In genomic region chr3:39139442-39139841, GRCh38 we compare ENCODE assay signal across 19 cellular contexts. TPM values are rescaled to one million over a fixed set of nuclear protein-coding genes. Genes with fewer than 3 reads are reported as not detected.
DNase-seq lines count a peak whose midpoint lies in the region; ATAC-seq and TF ChIP-seq lines count a peak whose summit lies in the region.
"Had no signal": no experiment of that assay in that cellular context is flagged by ENCODE, and none has a peak within 500 bp of the region (broad histone marks: within the 10 kb centered on the region; RNA-seq: fewer than 3 reads in every experiment).

No MANE protein-coding gene starts in this region.

- no peak for ATAC-seq in HG03108 (IDR thresholded peaks at IDR 0.05; ENCODE audit: unreplicated experiment)

- H3K27me3 Mint-ChIP-seq in activated T-cell treated with anti-CD3 and anti-CD28 coated beads, Interleukin-2, amount 50 U/mL, for 24 hours, result no peaks in the 10 kb centered on the region
- peaks cover 5% of the 10 kb centered on the region for H3K27me3 Mint-ChIP-seq in neural progenitor cell (ENCODE audit: insufficient read depth, low read depth)
- no peaks in the 10 kb centered on the region for H3K27me3 Mint-ChIP-seq in osteocyte (ENCODE audit: unreplicated experiment)

- H3F3A ChIP-seq in smooth muscle cell (ENCODE audit: low read depth), result peaks cover 34% of the 10 kb centered on the region
- H3F3A ChIP-seq in neural progenitor cell (ENCODE audit: low read depth), result no peaks in the 10 kb centered on the region

- no peak overlapping the region for H3K4me3 Mint-ChIP-seq in activated T-cell treated with anti-CD3 and anti-CD28 coated beads, Interleukin-2, amount 50 U/mL, for 24 hours
- no peak overlapping the region for H3K4me3 Mint-ChIP-seq in neural progenitor cell
- H3K4me3 Mint-ChIP-seq in osteocyte (ENCODE audit: unreplicated experiment), result no peak overlapping the region
- H3K4me3 Mint-ChIP-seq: GM23338 had no signal

- H3K36me3 Mint-ChIP-seq in activated T-cell treated with anti-CD3 and anti-CD28 coated beads, Interleukin-2, amount 50 U/mL, for 24 hours (ENCODE audit: low read depth), result peaks cover 71% of the 10 kb centered on the region
- H3K36me3 Mint-ChIP-seq in neural progenitor cell (peaks cover 10% of the 10 kb centered on the region), osteocyte (ENCODE audit: unreplicated experiment) (peaks cover 16% of the 10 kb centered on the region)

- H3K27ac Mint-ChIP-seq in activated T-cell treated with anti-CD3 and anti-CD28 coated beads, Interleukin-2, amount 50 U/mL, for 24 hours, result peak overlapping the region; percentile 71
- H3K27ac Mint-ChIP-seq in neural progenitor cell (no peak overlapping the region), osteocyte (ENCODE audit: unreplicated experiment) (no peak overlapping the region)
- H3K27ac Mint-ChIP-seq: GM23338 had no signal

- H3K9ac ChIP-seq in smooth muscle cell (ENCODE audit: low read depth), result no peak overlapping the region
- H3K9ac ChIP-seq in neural progenitor cell, result no peak overlapping the region

- H3K9me3 ChIP-seq in smooth muscle cell (replicated peaks; ENCODE audit: low read depth) (no peaks in the 10 kb centered on the region), neural progenitor cell (ENCODE audit: low read depth) (no peaks in the 10 kb centered on the region)
- H3K9me3 ChIP-seq: gastrocnemius medialis had no signal

- no peaks in the 10 kb centered on the region for H3K9me3 Mint-ChIP-seq in activated T-cell treated with anti-CD3 and anti-CD28 coated beads, Interleukin-2, amount 50 U/mL, for 24 hours
- no peaks in the 10 kb centered on the region for H3K9me3 Mint-ChIP-seq in neural progenitor cell
- no peaks in the 10 kb centered on the region for H3K9me3 Mint-ChIP-seq in osteocyte (ENCODE audit: unreplicated experiment)
- H3K9me3 Mint-ChIP-seq: GM23338 had no signal

- DNase-seq in activated T-cell treated with anti-CD3 and anti-CD28 coated beads, Interleukin-2, amount 50 U/mL, for 24 hours, result no peak
- DNase-seq in activated T-cell treated with anti-CD3 and anti-CD28 coated beads, Interleukin-2, amount 50 U/mL, for 48 hours, result no peak
- DNase-seq in RWPE1 (ENCODE audit: low spot score) (no peak), smooth muscle cell (lab: John Stamatoyannopoulos, UW; ENCODE audit: unreplicated experiment) (no peak), neural progenitor cell (ENCODE audit: low spot score) (no peak), osteocyte (ENCODE audit: extremely low spot score, unreplicated experiment) (no peak)
- DNase-seq: ACHN; activated CD4-positive, alpha-beta T cell treated with anti-CD3 and anti-CD28 coated beads for 1 hour; activated gamma-delta T cell; KBM-7; NCI-H187; NCI-H345 had no signal

- no peak overlapping the region for H3K4me3 ChIP-seq in smooth muscle cell
- no peak overlapping the region for H3K4me3 ChIP-seq in neural progenitor cell
- H3K4me3 ChIP-seq: gastrocnemius medialis, GM23338 had no signal

- H2AFZ ChIP-seq in smooth muscle cell (ENCODE audit: low read depth) (no peak overlapping the region), neural progenitor cell (replicated peaks) (no peak overlapping the region)
- H2AFZ ChIP-seq: GM23338 had no signal

- H3K36me3 ChIP-seq in smooth muscle cell (ENCODE audit: low read depth) (peaks cover 14% of the 10 kb centered on the region), neural progenitor cell (no peaks in the 10 kb centered on the region)

- POLR2A ChIA-PET in RWPE1 (lab: Yijun Ruan, JAX; ENCODE audit: low non-redundant PET), result no interaction called here

- H3K4me2 ChIP-seq in smooth muscle cell, result peak overlapping the region; percentile 38
- H3K4me2 ChIP-seq in neural progenitor cell, result no peak overlapping the region
- H3K4me2 ChIP-seq: GM23338 had no signal

- H3K79me2 ChIP-seq in smooth muscle cell (ENCODE audit: low read depth) (peaks cover 37% of the 10 kb centered on the region), neural progenitor cell (ENCODE audit: low read depth) (no peaks in the 10 kb centered on the region)

- 95% methylated on average over 2 of the region's 2 CpGs for WGBS in smooth muscle cell (ENCODE audit: low lambda C conversion rate)

- CTCF ChIA-PET in RWPE1 (lab: Yijun Ruan, JAX), result no interaction called here

- H3K4me1 ChIP-seq in smooth muscle cell (ENCODE audit: low read depth) (peaks cover 6% of the 10 kb centered on the region), neural progenitor cell (no peaks in the 10 kb centered on the region)

- H4K20me1 ChIP-seq in smooth muscle cell (ENCODE audit: low read depth), result peaks cover 83% of the 10 kb centered on the region
- H4K20me1 ChIP-seq in neural progenitor cell (ENCODE audit: low read depth), result no peaks in the 10 kb centered on the region

- peaks cover 56% of the 10 kb centered on the region for H3K4me1 Mint-ChIP-seq in activated T-cell treated with anti-CD3 and anti-CD28 coated beads, Interleukin-2, amount 50 U/mL, for 24 hours (ENCODE audit: low read depth)
- peaks cover under 1% of the 10 kb centered on the region for H3K4me1 Mint-ChIP-seq in neural progenitor cell
- H3K4me1 Mint-ChIP-seq in osteocyte (ENCODE audit: unreplicated experiment), result peaks cover 23% of the 10 kb centered on the region

- TF ChIP-seq CTCF in RWPE1 (conservative IDR thresholded peaks at IDR 0.05; ENCODE audit: low read depth), result no peak
- no peak for TF ChIP-seq CTCF in smooth muscle cell (IDR thresholded peaks at IDR 0.05; ENCODE audit: borderline replicate concordance, insufficient read depth, poor library complexity, severe bottlenecking)
- TF ChIP-seq CTCF in neural progenitor cell (IDR thresholded peaks at IDR 0.05), result no peak
- TF ChIP-seq CTCF in osteocyte (IDR thresholded peaks at IDR 0.05), result no peak

- H3K27me3 ChIP-seq in smooth muscle cell (ENCODE audit: low read depth) (no peaks in the 10 kb centered on the region), neural progenitor cell (no peaks in the 10 kb centered on the region)
- H3K27me3 ChIP-seq: gastrocnemius medialis had no signal

- H3K27ac ChIP-seq in RWPE1, result peak overlapping the region; percentile 62
- H3K27ac ChIP-seq in cingulate gyrus (ENCODE audit: low read depth, low read length), result peak overlapping the region; percentile 52
- H3K27ac ChIP-seq in smooth muscle cell (ENCODE audit: low read depth), result peak overlapping the region; percentile 74
- H3K27ac ChIP-seq in neural progenitor cell, result no peak overlapping the region

RNA-seq across cellular contexts. Expression of gene CSRNP1, which starts 13.9 kb away (rescaled TPM):
- 124 and 159 TPM in 2 replicates for total RNA-seq in smooth muscle cell
- polyA plus RNA-seq in smooth muscle cell, result 198 and 252 TPM in 2 replicates
- total RNA-seq in neural progenitor cell (ENCODE audit: low replicate concordance), result 1.9 and 6.5 TPM in 2 replicates
- 12.8 and 15.1 TPM in 2 replicates for total RNA-seq in osteocyte

RNA-seq across cellular contexts. Expression of gene TTC21A, which starts 32.0 kb away (rescaled TPM):
- 1.7 and 2.3 TPM in 2 replicates for total RNA-seq in smooth muscle cell
- 10.2 and 10.6 TPM in 2 replicates for polyA plus RNA-seq in smooth muscle cell
- 1.2 and 2.3 TPM in 2 replicates for total RNA-seq in neural progenitor cell (ENCODE audit: low replicate concordance)
- 8.7 and 10.3 TPM in 2 replicates for total RNA-seq in osteocyte

RNA-seq across cellular contexts. Expression of gene GORASP1, which starts 32.0 kb away (rescaled TPM):
- 27.6 and 29.5 TPM in 2 replicates for total RNA-seq in smooth muscle cell
- 41.6 and 57.0 TPM in 2 replicates for polyA plus RNA-seq in smooth muscle cell
- 18.0 and 38.5 TPM in 2 replicates for total RNA-seq in neural progenitor cell (ENCODE audit: low replicate concordance)
- 54.3 and 62.1 TPM in 2 replicates for total RNA-seq in osteocyte

RNA-seq across cellular contexts. Expression of gene XIRP1, which starts 53.0 kb away (rescaled TPM):
- total RNA-seq in smooth muscle cell (0.13 and 0.31 TPM in 2 replicates), neural progenitor cell (ENCODE audit: low replicate concordance) (not detected in 2 replicates), osteocyte (not detected in 2 replicates)
- polyA plus RNA-seq in smooth muscle cell, result 0.60 and 0.75 TPM in 2 replicates
- total RNA-seq: bronchial epithelial cell, G401, GM23338, subcutaneous adipose tissue had no signal
- polyA plus RNA-seq: GM23338 had no signal
